Comparison of ENCODE assay signal across 17 cellular contexts in the genomic region with DNA sequence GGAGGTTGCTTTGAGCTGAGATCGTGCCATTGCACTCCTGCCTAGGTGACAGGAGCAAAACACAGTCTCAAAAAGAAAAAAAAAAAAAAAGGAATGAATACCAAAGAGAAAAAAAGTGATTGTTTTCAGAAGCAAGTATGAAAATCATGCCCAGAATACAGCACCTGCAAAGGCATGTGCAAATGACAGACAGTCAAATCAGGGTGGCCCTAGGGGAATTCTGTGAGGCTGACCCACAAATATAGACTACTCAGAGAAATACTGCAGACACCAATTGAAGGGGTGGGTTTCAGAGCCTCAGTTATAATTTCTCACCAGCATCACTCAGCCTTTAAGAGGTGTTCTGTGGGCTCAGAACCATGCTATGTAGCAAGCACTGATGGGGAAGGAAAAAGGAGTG. TPM values are rescaled to one million over a fixed set of nuclear protein-coding genes. Genes with fewer than 3 reads are reported as not detected.
DNase-seq lines count a peak whose midpoint lies in the region; ATAC-seq and TF ChIP-seq lines count a peak whose summit lies in the region.
"Had no signal": no experiment of that assay in that cellular context is flagged by ENCODE, and none has a peak within 500 bp of the region (broad histone marks: within the 10 kb centered on the region; RNA-seq: fewer than 3 reads in every experiment).

No MANE protein-coding gene starts in this region.

- peak overlapping the region in 3 of 7 donors; percentile 29 to 61 (median 43) for H3K27ac Mint-ChIP-seq in CD4-positive, alpha-beta memory T cell
- peak overlapping the region in 1 of 3 experiments; percentile 59; a peak in 2 of 7 replicates for H3K27ac Mint-ChIP-seq in H9
- H3K27ac Mint-ChIP-seq: activated T-helper 1 cell treated with anti-CD3 and anti-CD28 coated beads, Interleukin-12 subunit alpha, Interleukin-12 subunit beta, Interleukin-2, Interleukin-4 antibody, amounts not matched to agents 30 ng/mL and 10 ng/mL and 1 ng/mL, durations not matched to agents 14 hours and 24 hours and 36 hours; GM23338; progenitor cell of endocrine pancreas had no signal

- no peak overlapping the region for H2BK15ac ChIP-seq in H9 (ENCODE audit: low read depth, low read length)

- CTCF ChIA-PET in GM10248 (lab: Yijun Ruan, JAX): interaction anchor here (2.5 kb wide), 1 partner anchor 45 kb away, joined by 6 read pairs; no protein-coding TSS in a partner anchor
- CTCF ChIA-PET in CD4-positive, alpha-beta memory T cell (lab: Charles Lee; ENCODE audit: partially characterized antibody): no interaction called here

- no peaks in the 10 kb centered on the region for H3K9me3 Mint-ChIP-seq in CD4-positive, alpha-beta memory T cell
- no peaks in the 10 kb centered on the region for H3K9me3 Mint-ChIP-seq in H9
- H3K9me3 Mint-ChIP-seq: activated T-helper 1 cell treated with anti-CD3 and anti-CD28 coated beads, Interleukin-12 subunit alpha, Interleukin-12 subunit beta, Interleukin-2, Interleukin-4 antibody, amounts not matched to agents 30 ng/mL and 10 ng/mL and 1 ng/mL, durations not matched to agents 14 hours and 24 hours and 36 hours; GM23338 had no signal

- no peak overlapping the region for H3K23ac ChIP-seq in H9 (ENCODE audit: insufficient read length, low read depth, low read length)

- no peaks in the 10 kb centered on the region for H3K4me1 ChIP-seq in CD4-positive, alpha-beta memory T cell (ENCODE audit: insufficient read depth, low read length)
- no peaks in the 10 kb centered on the region for H3K4me1 ChIP-seq in H9 (ENCODE audit: insufficient read depth, low read length)

- no peak overlapping the region for H2BK120ac ChIP-seq in H9 (ENCODE audit: low read depth, low read length, poor library complexity, severe bottlenecking)

- H3K27me3 ChIP-seq in CD4-positive, alpha-beta memory T cell (ENCODE audit: insufficient read depth, low read length): no peaks in the 10 kb centered on the region
- H3K27me3 ChIP-seq in H9 (ENCODE audit: insufficient read depth, low read length): no peaks in the 10 kb centered on the region
- H3K27me3 ChIP-seq: hepatocyte had no signal

- H3K36me3 ChIP-seq in CD4-positive, alpha-beta memory T cell (ENCODE audit: insufficient read depth, low read length): peaks cover 50% of the 10 kb centered on the region

- H4K8ac ChIP-seq in H9 (replicated peaks; ENCODE audit: insufficient read length, low read depth, low read length): no peak overlapping the region

- no peak overlapping the region for H2BK20ac ChIP-seq in H9 (ENCODE audit: low read depth, low read length, poor library complexity, severe bottlenecking)

- no peaks in the 10 kb centered on the region for H3K79me1 ChIP-seq in H9 (ENCODE audit: insufficient read depth, low read depth, low read length, poor library complexity, severe bottlenecking)

- H3K4ac ChIP-seq in H9 (ENCODE audit: low read depth, low read length): no peak overlapping the region

- H4K20me1 ChIP-seq in H9 (ENCODE audit: control insufficient read depth, insufficient read depth, insufficient read length): no peaks in the 10 kb centered on the region

- POLR2A ChIA-PET in GM10248 (lab: Yijun Ruan, JAX): interaction anchor here (0.6 kb wide), 1 partner anchor 12 kb away, joined by 7 read pairs; no protein-coding TSS in a partner anchor
- POLR2A ChIA-PET in CD4-positive, alpha-beta memory T cell (lab: Charles Lee; ENCODE audit: partially characterized antibody): interaction anchor here (0.5 kb wide), 1 partner anchor 181 kb away, joined by 3 read pairs; no protein-coding TSS in a partner anchor

- H3K18ac ChIP-seq in H9 (ENCODE audit: insufficient read length, low read depth, low read length): no peak overlapping the region

- H3K36me3 Mint-ChIP-seq in CD4-positive, alpha-beta memory T cell: peaks cover 12 to 51% of the 10 kb centered on the region in 2 donors
- H3K36me3 Mint-ChIP-seq in H9 (ENCODE audit: insufficient read depth in 1 of 3, low read depth in 3 of 3): peaks cover 15 to 66% (median 46%) of the 10 kb centered on the region in 3 experiments; a peak in 6 of 7 replicates

- no CpG with 5 or more reads among the region's 1 CpG for WGBS in H9 (ENCODE audit: extremely low coverage, insufficient read length, low lambda C conversion rate)

- peak; percentile 61 for ATAC-seq in GM19328 (IDR thresholded peaks at IDR 0.05; ENCODE audit: unreplicated experiment)
- peak; percentile 78 for ATAC-seq in HG02763 (IDR thresholded peaks at IDR 0.05; ENCODE audit: unreplicated experiment)
- peak; percentile 45 for ATAC-seq in HG03558 (IDR thresholded peaks at IDR 0.05; ENCODE audit: extremely low read depth, unreplicated experiment)
- ATAC-seq: GM23338 had no signal

- TF ChIP-seq CTCF in GM10248 (IDR thresholded peaks at IDR 0.05; ENCODE audit: control extremely low read depth, extremely low read depth, low read depth, missing control alignments): no peak
- no peak for TF ChIP-seq CTCF in H9 (conservative IDR thresholded peaks at IDR 0.05)

- no peak overlapping the region for H4K91ac ChIP-seq in H9 (ENCODE audit: insufficient read length, low read depth, low read length)

- no peak overlapping the region for H3K9ac ChIP-seq in H9 (ENCODE audit: extremely low read depth, insufficient read length, low read length)

- H3K4me3 Mint-ChIP-seq in CD4-positive, alpha-beta memory T cell: no peak overlapping the region
- H3K4me3 Mint-ChIP-seq in H9: no peak overlapping the region
- H3K4me3 Mint-ChIP-seq: activated T-helper 1 cell treated with anti-CD3 and anti-CD28 coated beads, Interleukin-12 subunit alpha, Interleukin-12 subunit beta, Interleukin-2, Interleukin-4 antibody, amounts not matched to agents 30 ng/mL and 10 ng/mL and 1 ng/mL, durations not matched to agents 14 hours and 24 hours and 36 hours; GM23338 had no signal

- no peak overlapping the region for H2AFZ ChIP-seq in H9 (ENCODE audit: low read length)
- H2AFZ ChIP-seq: GM23338, hepatocyte had no signal

- H3K27ac ChIP-seq in CD4-positive, alpha-beta memory T cell (ENCODE audit: low read depth, low read length): no peak overlapping the region
- no peak overlapping the region for H3K27ac ChIP-seq in H9 (ENCODE audit: insufficient read length, low read depth, low read length)
- H3K27ac ChIP-seq: hepatocyte had no signal

- H3K9me3 ChIP-seq in CD4-positive, alpha-beta memory T cell (ENCODE audit: control insufficient read depth in 1 of 2, low read length in 2 of 2): no peaks in the 10 kb centered on the region
- no peaks in the 10 kb centered on the region for H3K9me3 ChIP-seq in H9 (ENCODE audit: control insufficient read depth, low read depth, low read length)

- H3T11ph ChIP-seq in H9 (ENCODE audit: low read length): no peak overlapping the region

- H3K23me2 ChIP-seq in H9 (ENCODE audit: insufficient read length, low read depth, low read length, poor library complexity, severe bottlenecking): no peaks in the 10 kb centered on the region

- H3K4me2 ChIP-seq in H9 (ENCODE audit: insufficient read depth, insufficient read length, low read length): no peak overlapping the region
- H3K4me2 ChIP-seq: GM23338, hepatocyte had no signal

- DNase-seq in GM10248 (ENCODE audit: extremely low spot score) (peak; percentile 55), NCI-H2227 treated with DMSO at 0.1 percent for 48 hours (lab: John Stamatoyannopoulos, UW) (no peak), H9 (no peak)
- DNase-seq in CD4-positive, alpha-beta memory T cell: no peak
- DNase-seq in activated effector memory CD4-positive, alpha-beta T cell treated with Interleukin-2 at 50 U/mL for 16 hours: no peak
- DNase-seq: activated CD4-positive, alpha-beta T cell treated with anti-CD3 and anti-CD28 coated beads, Interleukin-2, amount 50 U/mL, for 4 hours; dermis blood vessel endothelial cell; GF-D8; NCI-H1048; OCI-M1 had no signal

- no peak overlapping the region for H3K56ac ChIP-seq in H9 (ENCODE audit: insufficient read length, low read depth, low read length)

- H3K4me3 ChIP-seq in CD4-positive, alpha-beta memory T cell (ENCODE audit: low read length in 2 of 2): no peak overlapping the region
- H3K4me3 ChIP-seq: GM23338, hepatocyte had no signal

- H2AK5ac ChIP-seq in H9 (ENCODE audit: insufficient read length, low read length): no peak overlapping the region

- no peak overlapping the region for H4K5ac ChIP-seq in H9 (ENCODE audit: insufficient read length, low read depth, low read length)

- no peaks in the 10 kb centered on the region for H3K79me2 ChIP-seq in H9 (ENCODE audit: insufficient read depth, low read length)

- no peak overlapping the region for H2BK12ac ChIP-seq in H9 (ENCODE audit: insufficient read length, low read depth, low read length)

- intact Hi-C loops in CD4-positive, alpha-beta memory T cell (cut with micrococcal nuclease): no loop called here

- H2BK5ac ChIP-seq in H9 (ENCODE audit: insufficient read length, low read length): no peak overlapping the region

- H3K14ac ChIP-seq in H9 (ENCODE audit: insufficient read depth, low read length): no peak overlapping the region

- peaks cover 0 to 3% (median 0%) of the 10 kb centered on the region in 4 donors for H3K4me1 Mint-ChIP-seq in CD4-positive, alpha-beta memory T cell
- no peaks in the 10 kb centered on the region for H3K4me1 Mint-ChIP-seq in H9
- H3K4me1 Mint-ChIP-seq: GM23338 had no signal

- H3K27me3 Mint-ChIP-seq in CD4-positive, alpha-beta memory T cell: no peaks in the 10 kb centered on the region
- H3K27me3 Mint-ChIP-seq in H9 (ENCODE audit: low read depth): no peaks in the 10 kb centered on the region
- H3K27me3 Mint-ChIP-seq: progenitor cell of endocrine pancreas had no signal

RNA-seq across cellular contexts. Expression of a gene that starts 28.6 kb away (rescaled TPM):
- total RNA-seq in CD4-positive, alpha-beta memory T cell: 10 to 100 TPM; 29.7 to 31.0 TPM
- 10 to 100 TPM; 13.0 to 19.3 TPM for polyA plus RNA-seq in CD4-positive, alpha-beta memory T cell
- 32.7 and 33.6 TPM in 2 replicates for total RNA-seq in H9 (2021)

RNA-seq across cellular contexts. Expression of a gene that starts 49.2 kb away (rescaled TPM):
- 10 to 100 TPM; 33.4 to 36.8 TPM for total RNA-seq in CD4-positive, alpha-beta memory T cell
- 10 to 100 TPM in 1 of 2 donors, 1 to 10 TPM in 1; 5.1 to 16.1 TPM for polyA plus RNA-seq in CD4-positive, alpha-beta memory T cell
- total RNA-seq in H9 (2021): 60.8 and 61.1 TPM in 2 replicates
